8 cellular contexts compared by ENCODE assay signal in the genomic region with DNA sequence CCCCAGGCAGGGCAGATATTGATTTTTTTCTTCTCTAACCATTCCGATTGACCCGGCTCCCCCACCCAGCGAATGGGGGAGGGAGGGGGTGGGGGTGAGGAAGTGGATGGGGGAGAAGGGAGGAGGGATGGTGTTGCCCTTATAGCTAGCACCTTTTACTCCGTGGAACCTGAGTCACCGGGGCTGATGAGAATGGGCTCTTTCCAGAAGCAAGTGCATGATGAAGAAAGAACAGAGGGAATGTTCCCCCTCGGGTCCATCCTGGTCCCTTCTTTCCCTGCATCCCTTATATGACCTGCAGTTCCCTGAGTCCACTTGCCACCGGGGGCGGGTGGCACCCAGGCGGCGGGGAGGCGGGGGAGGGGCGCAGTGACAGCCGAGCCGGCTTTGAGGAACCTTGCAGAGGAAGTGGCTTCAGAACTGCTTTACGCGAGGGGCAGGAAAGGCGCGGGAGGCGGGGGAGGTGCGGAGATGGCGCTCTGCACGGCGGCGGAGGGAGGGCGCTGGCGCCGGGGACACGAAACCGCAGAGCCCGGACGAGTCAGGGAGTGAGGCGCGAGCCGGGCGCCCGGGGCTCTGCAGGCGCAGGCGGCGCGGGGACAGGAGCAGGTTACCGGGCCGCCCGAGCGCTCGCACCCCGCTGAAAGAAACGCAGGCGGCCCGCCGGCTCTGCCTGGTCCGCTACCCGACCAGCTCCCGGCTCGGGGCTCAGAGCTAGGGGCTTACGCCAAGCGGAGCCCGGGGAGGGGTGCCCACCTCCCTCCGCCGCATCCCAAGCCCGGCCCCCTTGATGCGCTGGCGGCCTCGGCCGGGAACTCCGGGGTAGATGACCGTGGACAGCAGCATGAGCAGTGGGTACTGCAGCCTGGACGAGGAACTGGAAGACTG. TPM values are rescaled to one million over a fixed set of nuclear protein-coding genes. Genes with fewer than 3 reads are reported as not detected.
A peak's percentile ranks its signal among the peaks of the same experiment; 100 is the strongest.
DNase-seq lines count a peak whose midpoint lies in the region; ATAC-seq and TF ChIP-seq lines count a peak whose summit lies in the region.

No MANE protein-coding gene starts in this region.

- ATAC-seq in GM19395 (IDR thresholded peaks at IDR 0.05; ENCODE audit: unreplicated experiment), result peak; percentile 55

- H3K36me3 Mint-ChIP-seq in nephron progenitor cell (ENCODE audit: low read depth), result no peaks in the 10 kb centered on the region
- peaks cover 44% of the 10 kb centered on the region for H3K36me3 Mint-ChIP-seq in stimulated activated naive CD8-positive, alpha-beta T cell treated with anti-CD3 and anti-CD28 coated beads, Interleukin-15, Interleukin-2, amounts not matched to agents 100 ng/mL and 50 ng/mL, for 24 hours (ENCODE audit: low read depth)

- H3K4me1 Mint-ChIP-seq in nephron progenitor cell, result peaks cover 55% of the 10 kb centered on the region
- H3K4me1 Mint-ChIP-seq in stimulated activated naive CD8-positive, alpha-beta T cell treated with anti-CD3 and anti-CD28 coated beads, Interleukin-15, Interleukin-2, amounts not matched to agents 100 ng/mL and 50 ng/mL, for 24 hours (ENCODE audit: low read depth), result peaks cover 72% of the 10 kb centered on the region

- POLR2A ChIA-PET in BJ (lab: Charles Lee), result no interaction called here

- H3K4me3 ChIP-seq in BJ (ENCODE audit: low read depth, low read length), result peak overlapping the region; percentile 46
- H3K4me3 ChIP-seq in fibroblast of pulmonary artery (replicated peaks; ENCODE audit: low read depth, low read length), result peak overlapping the region; percentile 49

- peaks cover 18% of the 10 kb centered on the region for H3K27me3 Mint-ChIP-seq in nephron progenitor cell (ENCODE audit: low read depth, poor library complexity)
- no peaks in the 10 kb centered on the region for H3K27me3 Mint-ChIP-seq in stimulated activated naive CD8-positive, alpha-beta T cell treated with anti-CD3 and anti-CD28 coated beads, Interleukin-15, Interleukin-2, amounts not matched to agents 100 ng/mL and 50 ng/mL, for 24 hours

- no peaks in the 10 kb centered on the region for H3K9me3 Mint-ChIP-seq in nephron progenitor cell
- H3K9me3 Mint-ChIP-seq in stimulated activated naive CD8-positive, alpha-beta T cell treated with anti-CD3 and anti-CD28 coated beads, Interleukin-15, Interleukin-2, amounts not matched to agents 100 ng/mL and 50 ng/mL, for 24 hours, result no peaks in the 10 kb centered on the region

- H3K36me3 ChIP-seq in BJ (ENCODE audit: control insufficient read depth, insufficient read depth, low read length), result no peaks in the 10 kb centered on the region

- DNase-seq in BJ (ENCODE audit: low read depth) (no peak), HT1080 (ENCODE audit: low read depth) (peak; percentile 60), RKO (ENCODE audit: low spot score) (peak; percentile 28), activated T-helper 1 cell treated with Interleukin-2 at 50 U/mL for 16 hours (ENCODE audit: low read depth) (peak; percentile 89), fibroblast of pulmonary artery (ENCODE audit: low read depth) (peak; percentile 31), nephron progenitor cell (peak; percentile 85)

- TF ChIP-seq CTCF in BJ (IDR thresholded peaks at IDR 0.05; ENCODE audit: insufficient read depth, low read depth, low read length) (no peak), fibroblast of pulmonary artery (IDR thresholded peaks at IDR 0.05; ENCODE audit: low read length, missing control alignments) (no peak), nephron progenitor cell (IDR thresholded peaks at IDR 0.05) (no peak)

- peak overlapping the region; percentile 81 for H3K4me3 Mint-ChIP-seq in nephron progenitor cell
- H3K4me3 Mint-ChIP-seq in stimulated activated naive CD8-positive, alpha-beta T cell treated with anti-CD3 and anti-CD28 coated beads, Interleukin-15, Interleukin-2, amounts not matched to agents 100 ng/mL and 50 ng/mL, for 24 hours, result peak overlapping the region; percentile 98

- CTCF ChIA-PET in BJ (lab: Yijun Ruan, JAX), result interaction anchor here (0.6 to 4.6 kb wide), 4 partner anchors 12 to 52 kb away, joined by 3 to 48 read pairs (median 12); no protein-coding TSS in a partner anchor

- H3K27me3 ChIP-seq in BJ (ENCODE audit: control insufficient read depth, insufficient read depth, low read length), result peaks cover 4% of the 10 kb centered on the region

- H3K27ac Mint-ChIP-seq in nephron progenitor cell, result no peak overlapping the region
- peak overlapping the region; percentile 100 for H3K27ac Mint-ChIP-seq in stimulated activated naive CD8-positive, alpha-beta T cell treated with anti-CD3 and anti-CD28 coated beads, Interleukin-15, Interleukin-2, amounts not matched to agents 100 ng/mL and 50 ng/mL, for 24 hours

RNA-seq across cellular contexts. Expression of a gene that starts 49.7 kb away (rescaled TPM):
- polyA plus RNA-seq in BJ (2011; rRNA removed), result 1.2 and 2.1 TPM in 2 replicates
- 1.6 and 2.0 TPM in 2 replicates for polyA minus RNA-seq in BJ (2011; rRNA and poly(A)+ RNA removed)
- 8.5 and 9.0 TPM in 2 replicates for total RNA-seq in HT1080 (2014; rRNA removed; shearing (Covaris generic))
- polyA plus RNA-seq in HT1080 (2015; cell fraction: cytosol; rRNA removed), result 4.8 and 5.2 TPM in 2 replicates
- 2.9 and 4.3 TPM in 2 replicates for polyA plus RNA-seq in HT1080 (2015; cell fraction: nucleus; rRNA removed)

RNA-seq across cellular contexts. Expression of a gene that starts 55.3 kb away (rescaled TPM):
- 88.7 and 97.4 TPM in 2 replicates for polyA plus RNA-seq in BJ (2011; rRNA removed)
- 27.0 and 41.5 TPM in 2 replicates for polyA minus RNA-seq in BJ (2011; rRNA and poly(A)+ RNA removed)
- total RNA-seq in HT1080 (2014; rRNA removed; shearing (Covaris generic)), result 66.6 and 83.6 TPM in 2 replicates
- 73.8 and 80.9 TPM in 2 replicates for polyA plus RNA-seq in HT1080 (2015; cell fraction: cytosol; rRNA removed)
- 81.7 and 88.2 TPM in 2 replicates for polyA plus RNA-seq in HT1080 (2015; cell fraction: nucleus; rRNA removed)
